In genomic region chr7:132226626-132227290, GRCh38 we compare ENCODE assay signal across 15 cellular contexts.
DNase-seq lines count a peak whose midpoint lies in the region; ATAC-seq and TF ChIP-seq lines count a peak whose summit lies in the region.
"Had no signal": no experiment of that assay in that cellular context is flagged by ENCODE, and none has a peak within 500 bp of the region (broad histone marks: within the 10 kb centered on the region; RNA-seq: fewer than 3 reads in every experiment).

No MANE protein-coding gene starts in this region.

- H3K18ac ChIP-seq in trophoblast cell (ENCODE audit: low read length): no peak overlapping the region

- ATAC-seq in Right ventricle myocardium inferior: no peak
- no peak for ATAC-seq in left ventricle myocardium superior
- no peak for ATAC-seq in GM18867 (IDR thresholded peaks at IDR 0.05; ENCODE audit: unreplicated experiment)
- ATAC-seq: HCT116 had no signal

- H3K4me3 Mint-ChIP-seq in brain: peak overlapping the region in 1 of 5 experiments; percentile 4
- H3K4me3 Mint-ChIP-seq in activated CD4-positive, alpha-beta memory T cell treated with anti-CD3 and anti-CD28 coated beads for 36 hours: no peak overlapping the region
- H3K4me3 Mint-ChIP-seq: CD4-positive, CD25-positive, alpha-beta regulatory T cell had no signal

- CTCF ChIA-PET in activated CD4-positive, alpha-beta memory T cell treated with anti-CD3 and anti-CD28 coated beads for 36 hours (lab: Charles Lee): no interaction called here

- H3K36me3 ChIP-seq in trophoblast cell (ENCODE audit: control insufficient read depth in 1 of 2, insufficient read depth in 2 of 2, low read length in 2 of 2) (no peaks in the 10 kb centered on the region), prostate gland (no peaks in the 10 kb centered on the region)
- H3K36me3 ChIP-seq: BLaER1 treated with 17β-estradiol and CSF1 and Interleukin-3, amounts not matched to agents 10 nM and 100 nM had no signal

- no peak overlapping the region for H2AFZ ChIP-seq in trophoblast cell (ENCODE audit: insufficient read depth, low read length, poor library complexity)
- H2AFZ ChIP-seq: GM23248 had no signal

- H3K4me3 ChIP-seq in trophoblast cell (ENCODE audit: low read depth, low read length) (peak overlapping the region; percentile 30), prostate gland (no peak overlapping the region)
- H3K4me3 ChIP-seq: BLaER1 treated with 17β-estradiol and CSF1 and Interleukin-3, amounts not matched to agents 10 nM and 100 nM; GM23248 had no signal

- no peaks in the 10 kb centered on the region for H3K27me3 ChIP-seq in trophoblast cell (ENCODE audit: insufficient read depth, low read length)
- no peaks in the 10 kb centered on the region for H3K27me3 ChIP-seq in prostate gland (replicated peaks; ENCODE audit: insufficient read depth)
- H3K27me3 ChIP-seq: BLaER1 treated with 17β-estradiol and CSF1 and Interleukin-3, amounts not matched to agents 10 nM and 100 nM had no signal

- no peak overlapping the region for H2AK5ac ChIP-seq in trophoblast cell (ENCODE audit: low read length)

- no peak overlapping the region for H4K91ac ChIP-seq in trophoblast cell (ENCODE audit: low read depth, low read length)

- POLR2A ChIA-PET in activated CD4-positive, alpha-beta memory T cell treated with anti-CD3 and anti-CD28 coated beads for 36 hours (lab: Charles Lee): no interaction called here

- H3K23ac ChIP-seq in trophoblast cell (ENCODE audit: low read length): no peak overlapping the region

- intact Hi-C loops in Right ventricle myocardium inferior (cut with DNase I) (no loop called here), left ventricle myocardium superior (cut with micrococcal nuclease) (no loop called here), prostate gland (cut with DNase I) (no loop called here)
- intact Hi-C loops in activated CD4-positive, alpha-beta memory T cell treated with anti-CD3 and anti-CD28 coated beads for 36 hours (cut with micrococcal nuclease): no loop called here

- no peak for TF ChIP-seq POLR2A in prostate gland (IDR thresholded peaks at IDR 0.05)

- H3K4me1 Mint-ChIP-seq in brain: peaks cover 31% of the 10 kb centered on the region
- no peaks in the 10 kb centered on the region for H3K4me1 Mint-ChIP-seq in activated CD4-positive, alpha-beta memory T cell treated with anti-CD3 and anti-CD28 coated beads for 36 hours (ENCODE audit: low read depth)
- H3K4me1 Mint-ChIP-seq: CD4-positive, CD25-positive, alpha-beta regulatory T cell had no signal

- H3K27ac Mint-ChIP-seq in brain: peak overlapping the region in 4 of 5 experiments; percentile 17 to 89 (median 64)
- no peak overlapping the region for H3K27ac Mint-ChIP-seq in activated CD4-positive, alpha-beta memory T cell treated with anti-CD3 and anti-CD28 coated beads for 36 hours
- H3K27ac Mint-ChIP-seq: CD4-positive, CD25-positive, alpha-beta regulatory T cell had no signal

- peaks cover 0 to 3% (median 0%) of the 10 kb centered on the region in 5 experiments for H3K9me3 Mint-ChIP-seq in brain
- no peaks in the 10 kb centered on the region for H3K9me3 Mint-ChIP-seq in activated CD4-positive, alpha-beta memory T cell treated with anti-CD3 and anti-CD28 coated beads for 36 hours

- DNase-seq in Right ventricle myocardium inferior (ENCODE audit: missing footprints): peak; percentile 49
- DNase-seq in left ventricle myocardium superior: no peak
- DNase-seq in trophoblast cell: no peak
- no peak for DNase-seq in activated CD4-positive, alpha-beta memory T cell treated with anti-CD3 and anti-CD28 coated beads for 36 hours
- DNase-seq in prostate gland (ENCODE audit: low spot score): no peak
- DNase-seq: ACHN; Calu3; CD4-positive, CD25-positive, alpha-beta regulatory T cell; DMS 273 treated with DMSO at 0.1 percent for 48 hours; GM23248 had no signal

- no peak overlapping the region for H4K12ac ChIP-seq in trophoblast cell (ENCODE audit: low read depth, low read length)

- H4K8ac ChIP-seq in trophoblast cell (ENCODE audit: low read depth, low read length): no peak overlapping the region

- H3K27me3 Mint-ChIP-seq in brain: no peaks in the 10 kb centered on the region
- H3K27me3 Mint-ChIP-seq in activated CD4-positive, alpha-beta memory T cell treated with anti-CD3 and anti-CD28 coated beads for 36 hours: peaks cover 1% of the 10 kb centered on the region

- H3K14ac ChIP-seq in trophoblast cell (ENCODE audit: low read length): no peak overlapping the region

- peaks cover 24% of the 10 kb centered on the region for H3K36me3 Mint-ChIP-seq in brain
- H3K36me3 Mint-ChIP-seq in activated CD4-positive, alpha-beta memory T cell treated with anti-CD3 and anti-CD28 coated beads for 36 hours: no peaks in the 10 kb centered on the region
- H3K36me3 Mint-ChIP-seq: CD4-positive, CD25-positive, alpha-beta regulatory T cell had no signal

- H2BK5ac ChIP-seq in trophoblast cell (ENCODE audit: low read depth, low read length, poor library complexity): no peak overlapping the region

- H3K4ac ChIP-seq in trophoblast cell (ENCODE audit: low read depth, low read length): no peak overlapping the region

- no peaks in the 10 kb centered on the region for H3K9me3 ChIP-seq in trophoblast cell (ENCODE audit: insufficient read depth, low read depth, low read length)
- H3K9me3 ChIP-seq in prostate gland: no peaks in the 10 kb centered on the region
- H3K9me3 ChIP-seq: BLaER1 treated with 17β-estradiol and CSF1 and Interleukin-3, amounts not matched to agents 10 nM and 100 nM had no signal

- no peak overlapping the region for H2BK120ac ChIP-seq in trophoblast cell (ENCODE audit: insufficient read depth, low read length, poor library complexity)

- no peaks in the 10 kb centered on the region for H3K79me2 ChIP-seq in trophoblast cell (ENCODE audit: control insufficient read depth, insufficient read depth, low read length, poor library complexity)

- no peak for TF ChIP-seq CTCF in brain (conservative IDR thresholded peaks at IDR 0.05)
- no peak for TF ChIP-seq CTCF in prostate gland (IDR thresholded peaks at IDR 0.05)

- H3K27ac ChIP-seq in trophoblast cell (ENCODE audit: low read depth, low read length): no peak overlapping the region
- H3K27ac ChIP-seq in prostate gland: no peak overlapping the region
- H3K27ac ChIP-seq: BLaER1 treated with 17β-estradiol and CSF1 and Interleukin-3, amounts not matched to agents 10 nM and 100 nM; GM23248; HL-60 had no signal

- no peak overlapping the region for H3K4me2 ChIP-seq in trophoblast cell (ENCODE audit: low read length)
- H3K4me2 ChIP-seq: BLaER1 treated with 17β-estradiol and CSF1 and Interleukin-3, amounts not matched to agents 10 nM and 100 nM had no signal

- no peak overlapping the region for H2BK12ac ChIP-seq in trophoblast cell (ENCODE audit: low read length)

- no CpG with 5 or more reads among the region's 6 CpGs for WGBS in trophoblast cell (ENCODE audit: extremely low coverage, insufficient coverage, insufficient read length)
- 76% methylated on average over 6 of the region's 6 CpGs for WGBS in prostate gland

- H3K79me1 ChIP-seq in trophoblast cell (ENCODE audit: low read length): no peaks in the 10 kb centered on the region

- no peak overlapping the region for H3K9ac ChIP-seq in trophoblast cell (ENCODE audit: low read length)
- H3K9ac ChIP-seq: BLaER1 treated with 17β-estradiol and CSF1 and Interleukin-3, amounts not matched to agents 10 nM and 100 nM; GM23248 had no signal

- no peaks in the 10 kb centered on the region for H3K4me1 ChIP-seq in trophoblast cell (ENCODE audit: control insufficient read depth in 1 of 2, insufficient read depth in 2 of 2, low read length in 2 of 2)
- H3K4me1 ChIP-seq in prostate gland (replicated peaks): peaks cover 7% of the 10 kb centered on the region
- H3K4me1 ChIP-seq: BLaER1 treated with 17β-estradiol and CSF1 and Interleukin-3, amounts not matched to agents 10 nM and 100 nM had no signal
